7 cellular contexts compared by ENCODE assay signal in genomic region chr16:858971-859370, GRCh38. TPM values are rescaled to one million over a fixed set of nuclear protein-coding genes. Genes with fewer than 3 reads are reported as not detected.
"Had no signal": no experiment of that assay in that cellular context is flagged by ENCODE, and none has a peak within 500 bp of the region (broad histone marks: within the 10 kb centered on the region; RNA-seq: fewer than 3 reads in every experiment).

No MANE protein-coding gene starts in this region.

RNA-seq across cellular contexts. Expression of gene GNG13, which starts 58.4 kb away (rescaled TPM):
- total RNA-seq: GM23248, GM23338, H1, H4, H7, H9, HFFc6 had no signal
- polyA plus RNA-seq: GM23248, H1 had no signal
